1 cellular context compared by ENCODE assay signal in genomic region chr16:11612110-11612981, GRCh38.
A peak's percentile ranks its signal among the peaks of the same experiment; 100 is the strongest.
TF ChIP-seq lines count a peak whose summit lies in the region.

No MANE protein-coding gene starts in this region.

TF ChIP-seq in HepG2, 621 proteins besides CTCF, POLR2A, EP300 and RAD21 (continued from another document and continues in another):
- peak; percentile 97 for TF ChIP-seq DZIP1 (CRISPR knock-in tag; IDR thresholded peaks at IDR 0.05)
- TF ChIP-seq MBD4 (IDR thresholded peaks at IDR 0.05; ENCODE audit: borderline replicate concordance, low read length) = no peak
- TF ChIP-seq SP140L (CRISPR knock-in tag; IDR thresholded peaks at IDR 0.05; ENCODE audit: borderline replicate concordance) = peak; percentile 91; the same call in 1 of the 2 replicates
- peak; percentile 88 for TF ChIP-seq ZNF121 (CRISPR knock-in tag; IDR thresholded peaks at IDR 0.05)
- TF ChIP-seq ZNF260 (CRISPR knock-in tag; IDR thresholded peaks at IDR 0.05; ENCODE audit: borderline replicate concordance, low read depth) = no peak
- TF ChIP-seq THAP7 (CRISPR knock-in tag; IDR thresholded peaks at IDR 0.05) = peak; percentile 97; the same call in 1 of the 2 replicates
- peak; percentile 94 for TF ChIP-seq ZNF891 (CRISPR knock-in tag; IDR thresholded peaks at IDR 0.05)
- peak; percentile 94; the same call in 1 of the 2 replicates for TF ChIP-seq REXO4 (CRISPR knock-in tag; IDR thresholded peaks at IDR 0.05; ENCODE audit: borderline replicate concordance)
- no peak for TF ChIP-seq ZNF549 (CRISPR knock-in tag; IDR thresholded peaks at IDR 0.05)
- TF ChIP-seq CEBPB (IDR thresholded peaks at IDR 0.05; ENCODE audit: borderline replicate concordance, low read depth, low read length) = peak; percentile 98
- TF ChIP-seq TIGD3 (CRISPR knock-in tag; IDR thresholded peaks at IDR 0.05; ENCODE audit: borderline replicate concordance) = 0 out of 2 replicates have a peak, but pooled peaks have one; percentile 19
- TF ChIP-seq HBP1 (CRISPR knock-in tag; IDR thresholded peaks at IDR 0.05; ENCODE audit: low read depth) = peak; percentile 77; the same call in 1 of the 2 replicates
- no peak for TF ChIP-seq ZNF513 (CRISPR knock-in tag; conservative IDR thresholded peaks at IDR 0.05)
- TF ChIP-seq ZNF205 (CRISPR knock-in tag; IDR thresholded peaks at IDR 0.05) = peak; percentile 94
- no peak for TF ChIP-seq ZNF674 (CRISPR knock-in tag; IDR thresholded peaks at IDR 0.05; ENCODE audit: low read depth)
- no peak for TF ChIP-seq MTA3 (CRISPR knock-in tag; IDR thresholded peaks at IDR 0.05)
- peak; percentile 83 for TF ChIP-seq ISL2 (CRISPR knock-in tag; IDR thresholded peaks at IDR 0.05)
- no peak; the same call in 1 of the 2 replicates for TF ChIP-seq CREM (IDR thresholded peaks at IDR 0.05)
- no peak for TF ChIP-seq CREM (CRISPR knock-in tag; IDR thresholded peaks at IDR 0.05)
- TF ChIP-seq ZNF792 (CRISPR knock-in tag; IDR thresholded peaks at IDR 0.05) = peak; percentile 93
- TF ChIP-seq HDAC1 (CRISPR knock-in tag; IDR thresholded peaks at IDR 0.05) = peak; percentile 81
- TF ChIP-seq ZMAT5 (CRISPR knock-in tag; IDR thresholded peaks at IDR 0.05; ENCODE audit: borderline replicate concordance, low read depth) = no peak
- TF ChIP-seq PAX8 (CRISPR knock-in tag; IDR thresholded peaks at IDR 0.05; ENCODE audit: borderline replicate concordance) = 0 out of 2 replicates have a peak, but pooled peaks have one; percentile 89
- TF ChIP-seq ZNF800 (CRISPR knock-in tag; IDR thresholded peaks at IDR 0.05) = peak; percentile 89
- TF ChIP-seq NFATC3 (CRISPR knock-in tag; IDR thresholded peaks at IDR 0.05) = peak; percentile 98; the same call in 1 of the 2 replicates
- 0 out of 2 replicates have a peak, but pooled peaks have one; percentile 28 for TF ChIP-seq BRD4 (CRISPR knock-in tag; IDR thresholded peaks at IDR 0.05)
- no peak for TF ChIP-seq YY1 (IDR thresholded peaks at IDR 0.05; ENCODE audit: insufficient read depth, insufficient replicate concordance, low read depth, low read length)
- TF ChIP-seq CSRNP2 (CRISPR knock-in tag; conservative IDR thresholded peaks at IDR 0.05; ENCODE audit: low read depth) = no peak
- TF ChIP-seq GATAD1 (CRISPR knock-in tag; IDR thresholded peaks at IDR 0.05) = peak; percentile 71
- TF ChIP-seq MLX (CRISPR knock-in tag; IDR thresholded peaks at IDR 0.05) = peak; percentile 97
- peak; percentile 99 for TF ChIP-seq NFKBIZ (CRISPR knock-in tag; IDR thresholded peaks at IDR 0.05)
- TF ChIP-seq MTF1 (CRISPR knock-in tag; IDR thresholded peaks at IDR 0.05) = peak; percentile 61; the same call in 1 of the 2 replicates
- TF ChIP-seq GABPA (IDR thresholded peaks at IDR 0.05; ENCODE audit: low read depth, low read length) = no peak
- 0 out of 2 replicates have a peak, but pooled peaks have one; percentile 38 for TF ChIP-seq GABPA (CRISPR knock-in tag; IDR thresholded peaks at IDR 0.05; ENCODE audit: low read depth)
- peak; percentile 97 for TF ChIP-seq HOXA5 (CRISPR knock-in tag; IDR thresholded peaks at IDR 0.05)
- no peak for TF ChIP-seq ZNF432 (CRISPR knock-in tag; IDR thresholded peaks at IDR 0.05; ENCODE audit: borderline replicate concordance)
- TF ChIP-seq ZNF550 (CRISPR knock-in tag; IDR thresholded peaks at IDR 0.05; ENCODE audit: borderline replicate concordance) = no peak
- TF ChIP-seq JDP2 (CRISPR knock-in tag; IDR thresholded peaks at IDR 0.05; ENCODE audit: borderline replicate concordance) = no peak
- no peak for TF ChIP-seq SETDB1 (CRISPR knock-in tag; IDR thresholded peaks at IDR 0.05; ENCODE audit: borderline replicate concordance)
- TF ChIP-seq HNF1B (CRISPR knock-in tag; IDR thresholded peaks at IDR 0.05) = peak; percentile 85; the same call in 1 of the 2 replicates
- 0 out of 2 replicates have a peak, but pooled peaks have one; percentile 8 for TF ChIP-seq IRF1 (CRISPR knock-in tag; IDR thresholded peaks at IDR 0.05; ENCODE audit: low read depth)
- TF ChIP-seq ZNF430 (CRISPR knock-in tag; IDR thresholded peaks at IDR 0.05) = 0 out of 2 replicates have a peak, but pooled peaks have one; percentile 93
- TF ChIP-seq ZNF362 (CRISPR knock-in tag; IDR thresholded peaks at IDR 0.05; ENCODE audit: borderline replicate concordance) = peak; percentile 69
- TF ChIP-seq ONECUT2 (CRISPR knock-in tag; IDR thresholded peaks at IDR 0.05) = 0 out of 2 replicates have a peak, but pooled peaks have one; percentile 37
- no peak for TF ChIP-seq ZNF468 (CRISPR knock-in tag; IDR thresholded peaks at IDR 0.05)
